In the genomic region with DNA sequence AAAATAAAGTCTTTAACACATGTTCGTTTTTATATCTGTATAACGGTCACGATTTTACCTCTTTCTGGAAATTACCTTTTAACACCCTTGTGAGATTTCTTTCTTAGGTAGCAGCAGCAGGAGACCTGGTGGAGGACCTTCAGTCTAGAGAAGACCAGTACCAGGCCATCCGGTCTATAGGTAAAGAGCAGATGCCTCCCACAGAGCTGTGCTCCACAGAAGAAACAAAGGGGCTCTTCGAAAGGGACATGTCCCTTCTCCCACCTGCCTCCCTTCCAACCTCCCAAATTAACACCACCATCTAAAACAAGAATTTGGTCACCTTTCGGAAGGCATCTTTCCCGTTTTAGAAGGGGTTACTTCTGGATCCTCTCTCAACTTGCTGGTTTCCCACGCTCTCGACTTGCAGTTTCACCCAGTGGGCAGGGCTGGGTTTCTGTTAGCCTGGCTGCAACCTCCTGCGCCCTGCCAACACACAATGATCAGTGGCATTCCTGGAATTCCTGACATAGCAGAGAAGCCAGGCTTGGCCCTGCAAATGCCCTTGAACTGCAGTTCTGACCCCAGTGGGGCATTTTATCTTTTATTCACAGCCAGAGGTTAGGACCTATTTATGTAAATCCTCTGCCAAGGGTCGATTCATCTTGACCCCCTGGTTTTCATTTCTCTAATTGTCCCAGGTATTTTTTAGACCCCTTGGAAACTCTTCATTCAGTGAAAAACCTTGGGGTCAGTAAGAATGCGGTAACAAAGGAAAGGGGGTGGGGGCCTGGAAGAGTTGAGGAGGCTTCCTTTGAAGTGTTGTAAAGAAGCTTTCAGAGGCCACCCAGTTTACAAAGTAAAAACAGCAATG, we compare ENCODE assay signal across 1 cellular context.
TF ChIP-seq lines count a peak whose summit lies in the region.

No MANE protein-coding gene starts in this region.

TF ChIP-seq in HepG2, 621 proteins besides CTCF, POLR2A, EP300 and RAD21 (continued from another document and continues in another):
- TF ChIP-seq, protein P1, sequence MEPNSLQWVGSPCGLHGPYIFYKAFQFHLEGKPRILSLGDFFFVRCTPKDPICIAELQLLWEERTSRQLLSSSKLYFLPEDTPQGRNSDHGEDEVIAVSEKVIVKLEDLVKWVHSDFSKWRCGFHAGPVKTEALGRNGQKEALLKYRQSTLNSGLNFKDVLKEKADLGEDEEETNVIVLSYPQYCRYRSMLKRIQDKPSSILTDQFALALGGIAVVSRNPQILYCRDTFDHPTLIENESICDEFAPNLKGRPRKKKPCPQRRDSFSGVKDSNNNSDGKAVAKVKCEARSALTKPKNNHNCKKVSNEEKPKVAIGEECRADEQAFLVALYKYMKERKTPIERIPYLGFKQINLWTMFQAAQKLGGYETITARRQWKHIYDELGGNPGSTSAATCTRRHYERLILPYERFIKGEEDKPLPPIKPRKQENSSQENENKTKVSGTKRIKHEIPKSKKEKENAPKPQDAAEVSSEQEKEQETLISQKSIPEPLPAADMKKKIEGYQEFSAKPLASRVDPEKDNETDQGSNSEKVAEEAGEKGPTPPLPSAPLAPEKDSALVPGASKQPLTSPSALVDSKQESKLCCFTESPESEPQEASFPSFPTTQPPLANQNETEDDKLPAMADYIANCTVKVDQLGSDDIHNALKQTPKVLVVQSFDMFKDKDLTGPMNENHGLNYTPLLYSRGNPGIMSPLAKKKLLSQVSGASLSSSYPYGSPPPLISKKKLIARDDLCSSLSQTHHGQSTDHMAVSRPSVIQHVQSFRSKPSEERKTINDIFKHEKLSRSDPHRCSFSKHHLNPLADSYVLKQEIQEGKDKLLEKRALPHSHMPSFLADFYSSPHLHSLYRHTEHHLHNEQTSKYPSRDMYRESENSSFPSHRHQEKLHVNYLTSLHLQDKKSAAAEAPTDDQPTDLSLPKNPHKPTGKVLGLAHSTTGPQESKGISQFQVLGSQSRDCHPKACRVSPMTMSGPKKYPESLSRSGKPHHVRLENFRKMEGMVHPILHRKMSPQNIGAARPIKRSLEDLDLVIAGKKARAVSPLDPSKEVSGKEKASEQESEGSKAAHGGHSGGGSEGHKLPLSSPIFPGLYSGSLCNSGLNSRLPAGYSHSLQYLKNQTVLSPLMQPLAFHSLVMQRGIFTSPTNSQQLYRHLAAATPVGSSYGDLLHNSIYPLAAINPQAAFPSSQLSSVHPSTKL (CRISPR knock-in tag; IDR thresholded peaks at IDR 0.05): peak; percentile 86
- no peak for TF ChIP-seq ZNF550 (CRISPR knock-in tag; IDR thresholded peaks at IDR 0.05; ENCODE audit: borderline replicate concordance)
- TF ChIP-seq FOSL2 (CRISPR knock-in tag; IDR thresholded peaks at IDR 0.05): peak; percentile 79
- peak; percentile 54; the same call in 1 of the 2 replicates for TF ChIP-seq ARNT2 (CRISPR knock-in tag; IDR thresholded peaks at IDR 0.05; ENCODE audit: low read depth)
- TF ChIP-seq TMF1 (CRISPR knock-in tag; IDR thresholded peaks at IDR 0.05; ENCODE audit: low read depth): no peak
- TF ChIP-seq SUZ12 (IDR thresholded peaks at IDR 0.05; ENCODE audit: low read depth, low read length): no peak
- no peak for TF ChIP-seq ZBTB14 (CRISPR knock-in tag; IDR thresholded peaks at IDR 0.05)
- no peak for TF ChIP-seq SAFB2 (CRISPR knock-in tag; IDR thresholded peaks at IDR 0.05; ENCODE audit: borderline replicate concordance, low read depth)
- TF ChIP-seq CEBPB (IDR thresholded peaks at IDR 0.05; ENCODE audit: borderline replicate concordance, low read depth, low read length): no peak
- no peak for TF ChIP-seq SP140L (CRISPR knock-in tag; IDR thresholded peaks at IDR 0.05; ENCODE audit: borderline replicate concordance)
- no peak for TF ChIP-seq ZNF615 (CRISPR knock-in tag; IDR thresholded peaks at IDR 0.05; ENCODE audit: borderline replicate concordance)
- TF ChIP-seq, protein P2, sequence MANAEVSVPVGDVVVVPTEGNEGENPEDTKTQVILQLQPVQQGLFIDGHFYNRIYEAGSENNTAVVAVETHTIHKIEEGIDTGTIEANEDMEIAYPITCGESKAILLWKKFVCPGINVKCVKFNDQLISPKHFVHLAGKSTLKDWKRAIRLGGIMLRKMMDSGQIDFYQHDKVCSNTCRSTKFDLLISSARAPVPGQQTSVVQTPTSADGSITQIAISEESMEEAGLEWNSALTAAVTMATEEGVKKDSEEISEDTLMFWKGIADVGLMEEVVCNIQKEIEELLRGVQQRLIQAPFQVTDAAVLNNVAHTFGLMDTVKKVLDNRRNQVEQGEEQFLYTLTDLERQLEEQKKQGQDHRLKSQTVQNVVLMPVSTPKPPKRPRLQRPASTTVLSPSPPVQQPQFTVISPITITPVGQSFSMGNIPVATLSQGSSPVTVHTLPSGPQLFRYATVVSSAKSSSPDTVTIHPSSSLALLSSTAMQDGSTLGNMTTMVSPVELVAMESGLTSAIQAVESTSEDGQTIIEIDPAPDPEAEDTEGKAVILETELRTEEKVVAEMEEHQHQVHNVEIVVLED (CRISPR knock-in tag; IDR thresholded peaks at IDR 0.05; ENCODE audit: borderline replicate concordance): no peak
- TF ChIP-seq, protein P3, sequence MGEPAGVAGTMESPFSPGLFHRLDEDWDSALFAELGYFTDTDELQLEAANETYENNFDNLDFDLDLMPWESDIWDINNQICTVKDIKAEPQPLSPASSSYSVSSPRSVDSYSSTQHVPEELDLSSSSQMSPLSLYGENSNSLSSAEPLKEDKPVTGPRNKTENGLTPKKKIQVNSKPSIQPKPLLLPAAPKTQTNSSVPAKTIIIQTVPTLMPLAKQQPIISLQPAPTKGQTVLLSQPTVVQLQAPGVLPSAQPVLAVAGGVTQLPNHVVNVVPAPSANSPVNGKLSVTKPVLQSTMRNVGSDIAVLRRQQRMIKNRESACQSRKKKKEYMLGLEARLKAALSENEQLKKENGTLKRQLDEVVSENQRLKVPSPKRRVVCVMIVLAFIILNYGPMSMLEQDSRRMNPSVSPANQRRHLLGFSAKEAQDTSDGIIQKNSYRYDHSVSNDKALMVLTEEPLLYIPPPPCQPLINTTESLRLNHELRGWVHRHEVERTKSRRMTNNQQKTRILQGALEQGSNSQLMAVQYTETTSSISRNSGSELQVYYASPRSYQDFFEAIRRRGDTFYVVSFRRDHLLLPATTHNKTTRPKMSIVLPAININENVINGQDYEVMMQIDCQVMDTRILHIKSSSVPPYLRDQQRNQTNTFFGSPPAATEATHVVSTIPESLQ (CRISPR knock-in tag; conservative IDR thresholded peaks at IDR 0.05): no peak
- 0 out of 2 replicates have a peak, but pooled peaks have one; percentile 39 for TF ChIP-seq MTA1 (CRISPR knock-in tag; IDR thresholded peaks at IDR 0.05; ENCODE audit: borderline replicate concordance)
- TF ChIP-seq, protein P4, sequence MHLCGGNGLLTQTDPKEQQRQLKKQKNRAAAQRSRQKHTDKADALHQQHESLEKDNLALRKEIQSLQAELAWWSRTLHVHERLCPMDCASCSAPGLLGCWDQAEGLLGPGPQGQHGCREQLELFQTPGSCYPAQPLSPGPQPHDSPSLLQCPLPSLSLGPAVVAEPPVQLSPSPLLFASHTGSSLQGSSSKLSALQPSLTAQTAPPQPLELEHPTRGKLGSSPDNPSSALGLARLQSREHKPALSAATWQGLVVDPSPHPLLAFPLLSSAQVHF (CRISPR knock-in tag; IDR thresholded peaks at IDR 0.05): no peak
- TF ChIP-seq ZNF552 (CRISPR knock-in tag; IDR thresholded peaks at IDR 0.05; ENCODE audit: borderline replicate concordance): no peak
- peak; percentile 44; the same call in 1 of the 2 replicates for TF ChIP-seq MYC (CRISPR knock-in tag; IDR thresholded peaks at IDR 0.05; ENCODE audit: borderline replicate concordance)
- TF ChIP-seq ZNF317 (CRISPR knock-in tag; IDR thresholded peaks at IDR 0.05): no peak
- TF ChIP-seq, protein P5, sequence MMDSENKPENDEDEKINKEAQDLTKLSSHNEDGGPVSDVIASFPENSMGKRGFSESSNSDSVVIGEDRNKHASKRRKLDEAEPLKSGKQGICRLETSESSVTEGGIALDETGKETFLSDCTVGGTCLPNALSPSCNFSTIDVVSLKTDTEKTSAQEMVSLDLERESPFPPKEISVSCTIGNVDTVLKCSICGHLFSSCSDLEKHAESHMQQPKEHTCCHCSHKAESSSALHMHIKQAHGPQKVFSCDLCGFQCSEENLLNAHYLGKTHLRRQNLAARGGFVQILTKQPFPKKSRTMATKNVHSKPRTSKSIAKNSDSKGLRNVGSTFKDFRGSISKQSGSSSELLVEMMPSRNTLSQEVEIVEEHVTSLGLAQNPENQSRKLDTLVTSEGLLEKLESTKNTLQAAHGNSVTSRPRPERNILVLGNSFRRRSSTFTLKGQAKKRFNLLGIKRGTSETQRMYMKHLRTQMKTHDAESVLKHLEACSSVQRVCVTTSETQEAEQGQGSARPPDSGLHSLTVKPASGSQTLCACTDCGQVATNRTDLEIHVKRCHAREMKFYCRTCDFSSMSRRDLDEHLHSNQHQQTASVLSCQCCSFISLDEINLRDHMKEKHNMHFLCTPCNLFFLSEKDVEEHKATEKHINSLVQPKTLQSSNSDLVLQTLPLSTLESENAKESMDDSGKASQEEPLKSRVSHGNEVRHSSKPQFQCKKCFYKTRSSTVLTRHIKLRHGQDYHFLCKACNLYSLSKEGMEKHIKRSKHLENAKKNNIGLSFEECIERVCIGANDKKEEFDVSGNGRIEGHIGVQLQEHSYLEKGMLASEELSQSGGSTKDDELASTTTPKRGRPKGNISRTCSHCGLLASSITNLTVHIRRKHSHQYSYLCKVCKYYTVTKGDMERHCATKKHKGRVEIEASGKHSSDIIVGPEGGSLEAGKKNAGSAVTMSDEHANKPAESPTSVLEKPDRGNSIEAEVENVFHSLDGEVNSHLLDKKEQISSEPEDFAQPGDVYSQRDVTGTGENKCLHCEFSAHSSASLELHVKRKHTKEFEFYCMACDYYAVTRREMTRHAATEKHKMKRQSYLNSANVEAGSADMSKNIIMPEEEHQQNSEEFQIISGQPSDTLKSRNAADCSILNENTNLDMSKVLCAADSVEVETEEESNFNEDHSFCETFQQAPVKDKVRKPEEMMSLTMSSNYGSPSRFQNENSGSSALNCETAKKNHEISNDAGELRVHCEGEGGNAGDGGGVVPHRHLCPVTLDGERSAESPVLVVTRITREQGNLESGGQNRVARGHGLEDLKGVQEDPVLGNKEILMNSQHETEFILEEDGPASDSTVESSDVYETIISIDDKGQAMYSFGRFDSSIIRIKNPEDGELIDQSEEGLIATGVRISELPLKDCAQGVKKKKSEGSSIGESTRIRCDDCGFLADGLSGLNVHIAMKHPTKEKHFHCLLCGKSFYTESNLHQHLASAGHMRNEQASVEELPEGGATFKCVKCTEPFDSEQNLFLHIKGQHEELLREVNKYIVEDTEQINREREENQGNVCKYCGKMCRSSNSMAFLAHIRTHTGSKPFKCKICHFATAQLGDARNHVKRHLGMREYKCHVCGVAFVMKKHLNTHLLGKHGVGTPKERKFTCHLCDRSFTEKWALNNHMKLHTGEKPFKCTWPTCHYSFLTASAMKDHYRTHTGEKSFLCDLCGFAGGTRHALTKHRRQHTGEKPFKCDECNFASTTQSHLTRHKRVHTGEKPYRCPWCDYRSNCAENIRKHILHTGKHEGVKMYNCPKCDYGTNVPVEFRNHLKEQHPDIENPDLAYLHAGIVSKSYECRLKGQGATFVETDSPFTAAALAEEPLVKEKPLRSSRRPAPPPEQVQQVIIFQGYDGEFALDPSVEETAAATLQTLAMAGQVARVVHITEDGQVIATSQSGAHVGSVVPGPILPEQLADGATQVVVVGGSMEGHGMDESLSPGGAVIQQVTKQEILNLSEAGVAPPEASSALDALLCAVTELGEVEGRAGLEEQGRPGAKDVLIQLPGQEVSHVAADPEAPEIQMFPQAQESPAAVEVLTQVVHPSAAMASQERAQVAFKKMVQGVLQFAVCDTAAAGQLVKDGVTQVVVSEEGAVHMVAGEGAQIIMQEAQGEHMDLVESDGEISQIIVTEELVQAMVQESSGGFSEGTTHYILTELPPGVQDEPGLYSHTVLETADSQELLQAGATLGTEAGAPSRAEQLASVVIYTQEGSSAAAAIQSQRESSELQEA (CRISPR knock-in tag; IDR thresholded peaks at IDR 0.05; ENCODE audit: not compliant biosample characterization): no peak
- TF ChIP-seq ZC3H4 (CRISPR knock-in tag; IDR thresholded peaks at IDR 0.05; ENCODE audit: borderline replicate concordance): no peak
- peak; percentile 78; the same call in 1 of the 2 replicates for TF ChIP-seq ZNF264 (CRISPR knock-in tag; IDR thresholded peaks at IDR 0.05)
- 0 out of 2 replicates have a peak, but pooled peaks have one; percentile 30 for TF ChIP-seq ZNF652 (CRISPR knock-in tag; IDR thresholded peaks at IDR 0.05; ENCODE audit: borderline replicate concordance, low read depth)
- no peak for TF ChIP-seq RORA (CRISPR knock-in tag; IDR thresholded peaks at IDR 0.05)
- TF ChIP-seq HMG20A (CRISPR knock-in tag; IDR thresholded peaks at IDR 0.05; ENCODE audit: borderline replicate concordance): peak; percentile 79; the same call in 1 of the 2 replicates
- TF ChIP-seq ISX (CRISPR knock-in tag; conservative IDR thresholded peaks at IDR 0.05): no peak
- TF ChIP-seq TARDBP (CRISPR knock-in tag; IDR thresholded peaks at IDR 0.05): peak; percentile 54; the same call in 1 of the 2 replicates
- TF ChIP-seq, protein P6, sequence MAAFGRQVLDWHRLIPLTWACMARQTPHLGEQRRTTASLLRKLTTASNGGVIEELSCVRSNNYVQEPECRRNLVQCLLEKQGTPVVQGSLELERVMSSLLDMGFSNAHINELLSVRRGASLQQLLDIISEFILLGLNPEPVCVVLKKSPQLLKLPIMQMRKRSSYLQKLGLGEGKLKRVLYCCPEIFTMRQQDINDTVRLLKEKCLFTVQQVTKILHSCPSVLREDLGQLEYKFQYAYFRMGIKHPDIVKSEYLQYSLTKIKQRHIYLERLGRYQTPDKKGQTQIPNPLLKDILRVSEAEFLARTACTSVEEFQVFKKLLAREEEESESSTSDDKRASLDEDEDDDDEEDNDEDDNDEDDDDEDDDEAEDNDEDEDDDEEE (CRISPR knock-in tag; IDR thresholded peaks at IDR 0.05): no peak
- no peak for TF ChIP-seq TCF7L2 (IDR thresholded peaks at IDR 0.05; ENCODE audit: low read depth, low read length)
